In the genomic region with DNA sequence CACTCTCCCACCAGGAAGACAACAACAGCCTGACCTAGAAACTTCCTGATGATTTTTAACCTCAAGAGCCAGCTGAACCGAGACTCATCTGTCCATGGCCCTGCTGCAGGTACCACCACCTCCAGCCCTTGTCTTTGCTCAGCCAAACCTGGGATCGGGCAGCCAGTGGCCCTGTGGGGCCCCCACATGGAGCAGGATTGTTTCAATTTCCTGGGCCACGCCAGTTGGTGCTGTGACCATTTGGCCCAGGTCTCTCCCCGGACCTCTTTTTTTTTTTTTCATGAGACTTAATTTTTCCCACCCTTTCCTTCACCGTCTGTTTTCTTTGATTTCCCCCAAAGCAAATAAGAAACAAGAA, we compare ENCODE assay signal across 2 cellular contexts.
TF ChIP-seq lines count a peak whose summit lies in the region.

No MANE protein-coding gene starts in this region.

TF ChIP-seq in A549, 52 proteins besides CTCF, POLR2A, EP300 and RAD21:
- TF ChIP-seq ZC3H11A (IDR thresholded peaks at IDR 0.05) (no peak), HOXA7 (CRISPR knock-in tag; IDR thresholded peaks at IDR 0.05) (no peak), FOSB (CRISPR knock-in tag; IDR thresholded peaks at IDR 0.05) (no peak), MAFK (IDR thresholded peaks at IDR 0.05; ENCODE audit: partially characterized antibody) (no peak)

TF ChIP-seq in K562, 482 proteins besides CTCF, POLR2A, EP300 and RAD21:
- TF ChIP-seq SRSF3 (IDR thresholded peaks at IDR 0.05; ENCODE audit: insufficient read depth, low read length), result no peak
- no peak for TF ChIP-seq THAP12 (CRISPR knock-in tag; IDR thresholded peaks at IDR 0.05)
- TF ChIP-seq TEAD1 (CRISPR knock-in tag; IDR thresholded peaks at IDR 0.05), result no peak
- TF ChIP-seq MGA (IDR thresholded peaks at IDR 0.05), result no peak
- TF ChIP-seq MTA2 (IDR thresholded peaks at IDR 0.05; ENCODE audit: low read depth), result no peak
- TF ChIP-seq U2AF2 (optimal IDR thresholded peaks at IDR 0.05; ENCODE audit: low read depth, low read length), result no peak
- no peak for TF ChIP-seq ZBTB8A (IDR thresholded peaks at IDR 0.05; ENCODE audit: partially characterized antibody)
- TF ChIP-seq EP400 (IDR thresholded peaks at IDR 0.05), result no peak
- TF ChIP-seq ZNF217 (CRISPR knock-in tag; IDR thresholded peaks at IDR 0.05), result no peak
- TF ChIP-seq ZBTB12 (CRISPR knock-in tag; IDR thresholded peaks at IDR 0.05), result no peak
- no peak for TF ChIP-seq ZNF57 (CRISPR knock-in tag; IDR thresholded peaks at IDR 0.05)
- TF ChIP-seq HNRNPL (IDR thresholded peaks at IDR 0.05; ENCODE audit: low read depth, low read length), result no peak
- no peak for TF ChIP-seq POLR2H (tag; IDR thresholded peaks at IDR 0.05; ENCODE audit: low read depth)
